ENCODE assay signal across 1 cellular context in genomic region chr11:62787005-62787759, GRCh38.
TF ChIP-seq lines count a peak whose summit lies in the region.

Gene TMEM179B, plus strand, starts transcription at chr11:62787402. Its CDS starts 30 bp downstream, at chr11:62787432.

TF ChIP-seq in HEK293, 187 proteins besides CTCF, POLR2A, EP300 and RAD21 (continued from another document):
- TF ChIP-seq, protein P1, sequence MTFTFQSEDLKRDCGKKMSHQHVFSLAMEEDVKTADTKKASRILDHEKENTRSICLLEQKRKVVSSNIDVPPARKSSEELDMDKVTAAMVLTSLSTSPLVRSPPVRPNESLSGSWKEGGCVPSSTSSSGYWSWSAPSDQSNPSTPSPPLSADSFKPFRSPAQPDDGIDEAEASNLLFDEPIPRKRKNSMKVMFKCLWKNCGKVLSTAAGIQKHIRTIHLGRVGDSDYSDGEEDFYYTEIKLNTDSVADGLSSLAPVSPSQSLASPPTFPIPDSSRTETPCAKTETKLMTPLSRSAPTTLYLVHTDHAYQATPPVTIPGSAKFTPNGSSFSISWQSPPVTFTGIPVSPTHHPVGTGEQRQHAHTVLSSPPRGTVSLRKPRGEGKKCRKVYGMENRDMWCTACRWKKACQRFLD (tag by site-specific recombination; IDR thresholded peaks at IDR 0.05): no peak
- TF ChIP-seq ZNF561 (tag by site-specific recombination; IDR thresholded peaks at IDR 0.05; ENCODE audit: borderline replicate concordance) (peak; percentile 89), ZFP3 (tag by site-specific recombination; IDR thresholded peaks at IDR 0.05; ENCODE audit: low read depth) (no peak), REPIN1 (tag by site-specific recombination; IDR thresholded peaks at IDR 0.05; ENCODE audit: low read depth) (no peak), ZNF548 (tag by site-specific recombination; IDR thresholded peaks at IDR 0.05) (no peak), GLI4 (tag by site-specific recombination; IDR thresholded peaks at IDR 0.05) (no peak), SALL2 (tag by site-specific recombination; IDR thresholded peaks at IDR 0.05; ENCODE audit: borderline replicate concordance) (no peak), ZBTB20 (tag by site-specific recombination; IDR thresholded peaks at IDR 0.05) (peak; percentile 66), ZNF626 (tag by site-specific recombination; IDR thresholded peaks at IDR 0.05) (no peak), ZNF221 (tag by site-specific recombination; IDR thresholded peaks at IDR 0.05; ENCODE audit: borderline replicate concordance) (no peak), KLF7 (tag by site-specific recombination; IDR thresholded peaks at IDR 0.05; ENCODE audit: borderline replicate concordance) (no peak), ZNF596 (tag by site-specific recombination; IDR thresholded peaks at IDR 0.05) (no peak), PRDM6 (tag by site-specific recombination; IDR thresholded peaks at IDR 0.05) (no peak), ZEB2 (tag by site-specific recombination; IDR thresholded peaks at IDR 0.05) (peak; percentile 81), ZNF138 (tag by site-specific recombination; IDR thresholded peaks at IDR 0.05; ENCODE audit: borderline replicate concordance) (no peak), ZNF692 (tag by site-specific recombination; IDR thresholded peaks at IDR 0.05) (0 out of 2 replicates have a peak, but pooled peaks have one; percentile 14), KLF9 (tag by site-specific recombination; IDR thresholded peaks at IDR 0.05; ENCODE audit: low read depth) (peak; percentile 43), ZBTB21 (tag by site-specific recombination; IDR thresholded peaks at IDR 0.05) (no peak), ZNF747 (tag by site-specific recombination; IDR thresholded peaks at IDR 0.05) (no peak), ZBTB48 (tag by site-specific recombination; IDR thresholded peaks at IDR 0.05) (no peak), WT1 (tag by site-specific recombination; IDR thresholded peaks at IDR 0.05) (no peak), ZNF791 (tag by site-specific recombination; IDR thresholded peaks at IDR 0.05) (no peak), ZNF184 (tag by site-specific recombination; IDR thresholded peaks at IDR 0.05) (no peak), SETDB1 (IDR thresholded peaks at IDR 0.05; ENCODE audit: insufficient read length, low read length) (no peak), ZNF701 (tag by site-specific recombination; IDR thresholded peaks at IDR 0.05) (no peak), ZNF600 (tag by site-specific recombination; IDR thresholded peaks at IDR 0.05) (no peak), ZNF292 (tag by site-specific recombination; IDR thresholded peaks at IDR 0.05; ENCODE audit: borderline replicate concordance, low read depth) (no peak), ZNF350 (tag by site-specific recombination; IDR thresholded peaks at IDR 0.05) (no peak), GLIS2 (tag by site-specific recombination; IDR thresholded peaks at IDR 0.05) (peak; percentile 15; the same call in 1 of the 2 replicates), TCF7L2 (IDR thresholded peaks at IDR 0.05; ENCODE audit: borderline replicate concordance, low read depth, low read length) (no peak), ZNF558 (tag by site-specific recombination; IDR thresholded peaks at IDR 0.05) (no peak), BCL6B (tag by site-specific recombination; IDR thresholded peaks at IDR 0.05) (no peak), ZNF335 (tag by site-specific recombination; conservative IDR thresholded peaks at IDR 0.05) (peak; percentile 72), ZNF146 (tag by site-specific recombination; IDR thresholded peaks at IDR 0.05) (no peak; the same call in 1 of the 2 replicates), ZNF654 (tag by site-specific recombination; IDR thresholded peaks at IDR 0.05; ENCODE audit: low read depth) (no peak), OVOL3 (tag by site-specific recombination; IDR thresholded peaks at IDR 0.05) (no peak), BCL11B (tag by site-specific recombination; IDR thresholded peaks at IDR 0.05; ENCODE audit: low read depth) (peak; percentile 42; the same call in 1 of the 2 replicates), ZNF391 (tag by site-specific recombination; IDR thresholded peaks at IDR 0.05; ENCODE audit: borderline replicate concordance, low read depth) (0 out of 2 replicates have a peak, but pooled peaks have one; percentile 46)
- TF ChIP-seq, protein P2, sequence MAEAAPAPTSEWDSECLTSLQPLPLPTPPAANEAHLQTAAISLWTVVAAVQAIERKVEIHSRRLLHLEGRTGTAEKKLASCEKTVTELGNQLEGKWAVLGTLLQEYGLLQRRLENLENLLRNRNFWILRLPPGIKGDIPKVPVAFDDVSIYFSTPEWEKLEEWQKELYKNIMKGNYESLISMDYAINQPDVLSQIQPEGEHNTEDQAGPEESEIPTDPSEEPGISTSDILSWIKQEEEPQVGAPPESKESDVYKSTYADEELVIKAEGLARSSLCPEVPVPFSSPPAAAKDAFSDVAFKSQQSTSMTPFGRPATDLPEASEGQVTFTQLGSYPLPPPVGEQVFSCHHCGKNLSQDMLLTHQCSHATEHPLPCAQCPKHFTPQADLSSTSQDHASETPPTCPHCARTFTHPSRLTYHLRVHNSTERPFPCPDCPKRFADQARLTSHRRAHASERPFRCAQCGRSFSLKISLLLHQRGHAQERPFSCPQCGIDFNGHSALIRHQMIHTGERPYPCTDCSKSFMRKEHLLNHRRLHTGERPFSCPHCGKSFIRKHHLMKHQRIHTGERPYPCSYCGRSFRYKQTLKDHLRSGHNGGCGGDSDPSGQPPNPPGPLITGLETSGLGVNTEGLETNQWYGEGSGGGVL (tag by site-specific recombination; IDR thresholded peaks at IDR 0.05): no peak
- TF ChIP-seq, protein P3, sequence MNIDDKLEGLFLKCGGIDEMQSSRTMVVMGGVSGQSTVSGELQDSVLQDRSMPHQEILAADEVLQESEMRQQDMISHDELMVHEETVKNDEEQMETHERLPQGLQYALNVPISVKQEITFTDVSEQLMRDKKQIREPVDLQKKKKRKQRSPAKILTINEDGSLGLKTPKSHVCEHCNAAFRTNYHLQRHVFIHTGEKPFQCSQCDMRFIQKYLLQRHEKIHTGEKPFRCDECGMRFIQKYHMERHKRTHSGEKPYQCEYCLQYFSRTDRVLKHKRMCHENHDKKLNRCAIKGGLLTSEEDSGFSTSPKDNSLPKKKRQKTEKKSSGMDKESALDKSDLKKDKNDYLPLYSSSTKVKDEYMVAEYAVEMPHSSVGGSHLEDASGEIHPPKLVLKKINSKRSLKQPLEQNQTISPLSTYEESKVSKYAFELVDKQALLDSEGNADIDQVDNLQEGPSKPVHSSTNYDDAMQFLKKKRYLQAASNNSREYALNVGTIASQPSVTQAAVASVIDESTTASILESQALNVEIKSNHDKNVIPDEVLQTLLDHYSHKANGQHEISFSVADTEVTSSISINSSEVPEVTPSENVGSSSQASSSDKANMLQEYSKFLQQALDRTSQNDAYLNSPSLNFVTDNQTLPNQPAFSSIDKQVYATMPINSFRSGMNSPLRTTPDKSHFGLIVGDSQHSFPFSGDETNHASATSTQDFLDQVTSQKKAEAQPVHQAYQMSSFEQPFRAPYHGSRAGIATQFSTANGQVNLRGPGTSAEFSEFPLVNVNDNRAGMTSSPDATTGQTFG (tag by site-specific recombination; IDR thresholded peaks at IDR 0.05; ENCODE audit: borderline replicate concordance): no peak
- TF ChIP-seq, protein P4, sequence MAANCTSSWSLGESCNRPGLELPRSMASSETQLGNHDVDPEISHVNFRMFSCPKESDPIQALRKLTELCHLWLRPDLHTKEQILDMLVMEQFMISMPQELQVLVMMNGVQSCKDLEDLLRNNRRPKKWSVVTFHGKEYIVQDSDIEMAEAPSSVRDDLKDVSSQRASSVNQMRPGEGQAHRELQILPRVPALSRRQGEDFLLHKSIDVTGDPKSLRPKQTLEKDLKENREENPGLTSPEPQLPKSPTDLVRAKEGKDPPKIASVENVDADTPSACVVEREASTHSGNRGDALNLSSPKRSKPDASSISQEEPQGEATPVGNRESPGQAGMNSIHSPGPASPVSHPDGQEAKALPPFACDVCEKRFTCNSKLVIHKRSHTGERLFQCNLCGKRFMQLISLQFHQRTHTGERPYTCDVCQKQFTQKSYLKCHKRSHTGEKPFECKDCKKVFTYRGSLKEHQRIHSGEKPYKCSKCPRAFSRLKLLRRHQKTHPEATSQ (tag by site-specific recombination; IDR thresholded peaks at IDR 0.05): peak; percentile 56; the same call in 1 of the 2 replicates
- TF ChIP-seq, protein P5, sequence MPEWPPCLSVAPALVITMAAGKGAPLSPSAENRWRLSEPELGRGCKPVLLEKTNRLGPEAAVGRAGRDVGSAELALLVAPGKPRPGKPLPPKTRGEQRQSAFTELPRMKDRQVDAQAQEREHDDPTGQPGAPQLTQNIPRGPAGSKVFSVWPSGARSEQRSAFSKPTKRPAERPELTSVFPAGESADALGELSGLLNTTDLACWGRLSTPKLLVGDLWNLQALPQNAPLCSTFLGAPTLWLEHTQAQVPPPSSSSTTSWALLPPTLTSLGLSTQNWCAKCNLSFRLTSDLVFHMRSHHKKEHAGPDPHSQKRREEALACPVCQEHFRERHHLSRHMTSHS (tag by site-specific recombination; IDR thresholded peaks at IDR 0.05): no peak
